ENCODE assay signal across 18 cellular contexts in genomic region chr6:140300331-140300730, GRCh38.
DNase-seq lines count a peak whose midpoint lies in the region; ATAC-seq and TF ChIP-seq lines count a peak whose summit lies in the region.
"Had no signal": no experiment of that assay in that cellular context is flagged by ENCODE, and none has a peak within 500 bp of the region (broad histone marks: within the 10 kb centered on the region; RNA-seq: fewer than 3 reads in every experiment).

No MANE protein-coding gene starts in this region.

- no peaks in the 10 kb centered on the region for H3K36me3 ChIP-seq in SK-N-SH (replicated peaks in 1 of 2; ENCODE audit: control insufficient read depth in 1 of 2, insufficient read depth in 2 of 2, low read length in 1 of 2)
- H3K36me3 ChIP-seq in HAP-1 (replicated peaks): no peaks in the 10 kb centered on the region
- H3K36me3 ChIP-seq: BLaER1 treated with 17β-estradiol and CSF1 and Interleukin-3, amounts not matched to agents 10 nM and 100 nM had no signal

- H3K4me2 ChIP-seq in SK-N-SH: no peak overlapping the region
- H3K4me2 ChIP-seq: A549; BLaER1 treated with 17β-estradiol and CSF1 and Interleukin-3, amounts not matched to agents 10 nM and 100 nM had no signal

- no peak for TF ChIP-seq RAD21 in SK-N-SH (IDR thresholded peaks at IDR 0.05; ENCODE audit: low read length)

- CTCF ChIA-PET in SK-N-SH (lab: Yijun Ruan, JAX): no interaction called here

- no peaks in the 10 kb centered on the region for H4K20me1 ChIP-seq in SK-N-SH (ENCODE audit: insufficient read depth)
- H4K20me1 ChIP-seq: BLaER1 treated with 17β-estradiol and CSF1 and Interleukin-3, amounts not matched to agents 10 nM and 100 nM had no signal

- no peak for ATAC-seq in SK-N-SH treated with all-trans-retinoic acid at 6 μM for 48 hours
- no peak for ATAC-seq in sciatic nerve
- ATAC-seq: A549; CD8-positive, alpha-beta T cell; GM12878 had no signal

- peak overlapping the region; percentile 56; the same call in 1 of the 2 replicates for H2AFZ ChIP-seq in SK-N-SH (ENCODE audit: low read depth)

- no peak for DNase-seq in SK-N-SH
- peak; percentile 14 to 98 for DNase-seq in HAP-1 (ENCODE audit: low spot score in 2 of 2)
- DNase-seq in sciatic nerve (ENCODE audit: low spot score): no peak
- DNase-seq in amygdala (lab: John Stamatoyannopoulos, UW): no peak
- DNase-seq: AML-193; Caco-2; Calu3; CD4-positive, alpha-beta T cell; CD8-positive, alpha-beta T cell; DMS79 treated with DMSO at 0.1 percent for 48 hours; EL; GDM1 had no signal

- H3K4me1 ChIP-seq in SK-N-SH (ENCODE audit: control insufficient read depth in 1 of 2, insufficient read depth in 2 of 2, low read depth in 1 of 2, low read length in 1 of 2) (no peaks in the 10 kb centered on the region), HAP-1 (peaks cover 17% of the 10 kb centered on the region)
- H3K4me1 ChIP-seq: A549; BLaER1 treated with 17β-estradiol and CSF1 and Interleukin-3, amounts not matched to agents 10 nM and 100 nM; Caco-2 had no signal

- H3K9me2 ChIP-seq in SK-N-SH: no peaks in the 10 kb centered on the region

- TF ChIP-seq CTCF in SK-N-SH (IDR thresholded peaks at IDR 0.05): no peak

- TF ChIP-seq EP300 in SK-N-SH (IDR thresholded peaks at IDR 0.05; ENCODE audit: borderline replicate concordance in 1 of 2, low read depth in 1 of 2, low read length in 1 of 2): no peak

- no peaks in the 10 kb centered on the region for H3F3A ChIP-seq in SK-N-SH (replicated peaks; ENCODE audit: insufficient read depth)

- H3K9me3 ChIP-seq in SK-N-SH (peaks cover 2% of the 10 kb centered on the region; the same call in 1 of the 2 replicates), HAP-1 (no peaks in the 10 kb centered on the region)
- H3K9me3 ChIP-seq: A549; BLaER1 treated with 17β-estradiol and CSF1 and Interleukin-3, amounts not matched to agents 10 nM and 100 nM; Caco-2 had no signal

- H3K27ac ChIP-seq in SK-N-SH (ENCODE audit: low read depth in 2 of 2, low read length in 1 of 2): no peak overlapping the region
- H3K27ac ChIP-seq: 22Rv1; A549; BLaER1 treated with 17β-estradiol and CSF1 and Interleukin-3, amounts not matched to agents 10 nM and 100 nM; C4-2B had no signal

- H3K9ac ChIP-seq in SK-N-SH: no peak overlapping the region
- H3K9ac ChIP-seq: BLaER1 treated with 17β-estradiol and CSF1 and Interleukin-3, amounts not matched to agents 10 nM and 100 nM had no signal

- H3K4me3 ChIP-seq in SK-N-SH (ENCODE audit: low read depth in 2 of 2, low read length in 1 of 2) (no peak overlapping the region), HAP-1 (no peak overlapping the region)
- H3K4me3 ChIP-seq: A549; BLaER1 treated with 17β-estradiol and CSF1 and Interleukin-3, amounts not matched to agents 10 nM and 100 nM; GM12878 had no signal

- POLR2A ChIA-PET in SK-N-SH (lab: Yijun Ruan, JAX): no interaction called here

- H3K79me2 ChIP-seq in SK-N-SH (ENCODE audit: insufficient read depth): no peaks in the 10 kb centered on the region

- in situ Hi-C loops in HAP-1 (cut with MboI; ENCODE audit: low sequenced_read_pairs): no loop called here

- no peaks in the 10 kb centered on the region for H3K27me3 ChIP-seq in SK-N-SH (ENCODE audit: insufficient read depth)
- H3K27me3 ChIP-seq in HAP-1 (ENCODE audit: low read depth): no peaks in the 10 kb centered on the region
- H3K27me3 ChIP-seq: BLaER1 treated with 17β-estradiol and CSF1 and Interleukin-3, amounts not matched to agents 10 nM and 100 nM had no signal

- WGBS in SK-N-SH (ENCODE audit: low lambda C conversion rate): 60% methylated on average over 1 of the region's 1 CpG

- intact Hi-C loops in sciatic nerve (cut with DNase I): no loop called here

TF ChIP-seq in SK-N-SH, 30 proteins besides CTCF, POLR2A, EP300 and RAD21:
- no peak for TF ChIP-seq MAX (IDR thresholded peaks at IDR 0.05; ENCODE audit: low read depth)
TF ChIP-seq in SK-N-SH: peak in this region for 0.

TF ChIP-seq in SK-N-SH treated with all-trans-retinoic acid at 6 μM for 48 hours, 23 proteins besides CTCF, POLR2A, EP300 and RAD21:
- TF ChIP-seq TCF4 (CRISPR knock-in tag; IDR thresholded peaks at IDR 0.05; ENCODE audit: borderline replicate concordance) (no peak), OSR1 (CRISPR knock-in tag; IDR thresholded peaks at IDR 0.05) (no peak), SNAI2 (CRISPR knock-in tag; IDR thresholded peaks at IDR 0.05) (no peak), ZNF70 (CRISPR knock-in tag; IDR thresholded peaks at IDR 0.05) (no peak), ZC3H10 (CRISPR knock-in tag; IDR thresholded peaks at IDR 0.05) (no peak), ISL1 (CRISPR knock-in tag; IDR thresholded peaks at IDR 0.05) (no peak), TSHZ2 (CRISPR knock-in tag; IDR thresholded peaks at IDR 0.05) (no peak)
- TF ChIP-seq, protein P1, sequence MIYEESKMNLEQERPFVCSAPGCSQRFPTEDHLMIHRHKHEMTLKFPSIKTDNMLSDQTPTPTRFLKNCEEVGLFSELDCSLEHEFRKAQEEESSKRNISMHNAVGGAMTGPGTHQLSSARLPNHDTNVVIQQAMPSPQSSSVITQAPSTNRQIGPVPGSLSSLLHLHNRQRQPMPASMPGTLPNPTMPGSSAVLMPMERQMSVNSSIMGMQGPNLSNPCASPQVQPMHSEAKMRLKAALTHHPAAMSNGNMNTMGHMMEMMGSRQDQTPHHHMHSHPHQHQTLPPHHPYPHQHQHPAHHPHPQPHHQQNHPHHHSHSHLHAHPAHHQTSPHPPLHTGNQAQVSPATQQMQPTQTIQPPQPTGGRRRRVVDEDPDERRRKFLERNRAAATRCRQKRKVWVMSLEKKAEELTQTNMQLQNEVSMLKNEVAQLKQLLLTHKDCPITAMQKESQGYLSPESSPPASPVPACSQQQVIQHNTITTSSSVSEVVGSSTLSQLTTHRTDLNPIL (CRISPR knock-in tag; IDR thresholded peaks at IDR 0.05; ENCODE audit: low read depth): no peak
- TF ChIP-seq, protein P2, sequence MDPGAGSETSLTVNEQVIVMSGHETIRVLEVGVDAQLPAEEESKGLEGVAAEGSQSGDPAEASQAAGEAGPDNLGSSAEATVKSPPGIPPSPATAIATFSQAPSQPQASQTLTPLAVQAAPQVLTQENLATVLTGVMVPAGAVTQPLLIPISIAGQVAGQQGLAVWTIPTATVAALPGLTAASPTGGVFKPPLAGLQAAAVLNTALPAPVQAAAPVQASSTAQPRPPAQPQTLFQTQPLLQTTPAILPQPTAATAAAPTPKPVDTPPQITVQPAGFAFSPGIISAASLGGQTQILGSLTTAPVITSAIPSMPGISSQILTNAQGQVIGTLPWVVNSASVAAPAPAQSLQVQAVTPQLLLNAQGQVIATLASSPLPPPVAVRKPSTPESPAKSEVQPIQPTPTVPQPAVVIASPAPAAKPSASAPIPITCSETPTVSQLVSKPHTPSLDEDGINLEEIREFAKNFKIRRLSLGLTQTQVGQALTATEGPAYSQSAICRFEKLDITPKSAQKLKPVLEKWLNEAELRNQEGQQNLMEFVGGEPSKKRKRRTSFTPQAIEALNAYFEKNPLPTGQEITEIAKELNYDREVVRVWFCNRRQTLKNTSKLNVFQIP (CRISPR knock-in tag; IDR thresholded peaks at IDR 0.05; ENCODE audit: borderline replicate concordance, low read depth): no peak

Comparison
In these comparisons a context has a peak if more than half of its experiments do, and no peak if none do; other contexts are left out.
1. DNase-seq: peak in HAP-1 (2 of 2); none in SK-N-SH (single experiment), sciatic nerve (single experiment) and amygdala (0 of 56).